Comparison of ENCODE assay signal across 1 cellular context in the genomic region with DNA sequence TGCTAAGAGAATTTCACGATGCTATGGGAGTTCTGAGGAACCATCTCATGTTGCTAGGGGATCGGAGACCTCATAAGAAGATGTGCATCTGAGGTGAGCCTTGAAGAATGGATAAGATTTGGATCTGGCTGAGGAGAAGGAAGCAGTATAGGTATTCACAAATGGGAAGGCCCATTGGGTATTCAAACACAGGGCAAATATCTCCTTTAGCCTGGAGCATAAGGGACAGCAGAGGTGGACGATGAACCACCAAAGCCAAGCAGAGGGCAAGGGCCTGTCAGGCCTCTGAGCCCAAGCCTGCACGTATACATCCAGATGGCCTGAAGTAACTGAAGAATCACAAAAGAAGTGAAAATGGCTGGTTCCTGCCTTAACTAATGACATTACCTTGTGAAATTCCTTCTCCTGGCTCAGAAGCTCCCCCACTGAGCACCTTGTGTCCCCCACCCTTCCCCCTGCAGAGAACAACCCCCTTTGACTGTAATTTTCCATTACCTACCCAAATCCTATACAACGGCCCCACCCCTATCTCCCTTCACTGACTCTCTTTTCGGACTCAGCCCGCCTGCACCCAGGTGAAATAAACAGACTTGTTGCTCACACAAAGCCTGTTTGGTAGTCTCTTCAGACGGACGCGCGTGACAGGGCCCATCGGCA. TPM values are rescaled to one million over a fixed set of nuclear protein-coding genes. Genes with fewer than 3 reads are reported as not detected.
"Had no signal": no experiment of that assay in that cellular context is flagged by ENCODE, and none has a peak within 500 bp of the region (broad histone marks: within the 10 kb centered on the region; RNA-seq: fewer than 3 reads in every experiment).

No MANE protein-coding gene starts in this region.

RNA-seq across cellular contexts. Expression of a gene that starts 50.3 kb away (rescaled TPM):
- total RNA-seq: activated B cell treated with CpG ODN at 0.5 μM for 24 hours had no signal
